Comparison of ENCODE assay signal across 30 cellular contexts in genomic region chr13:112172017-112172416, GRCh38.
"Had no signal": no experiment of that assay in that cellular context is flagged by ENCODE, and none has a peak within 500 bp of the region (broad histone marks: within the 10 kb centered on the region; RNA-seq: fewer than 3 reads in every experiment).

No MANE protein-coding gene starts in this region.

- DNase-seq: activated CD4-positive, alpha-beta memory T cell treated with anti-CD3 and anti-CD28 coated beads, Interleukin-2, amount 10 ng/mL, durations not matched to agents 7 days and 5 days; activated CD4-positive, alpha-beta T cell treated with anti-CD3 and anti-CD28 coated beads for 1 hour; activated CD4-positive, alpha-beta T cell treated with anti-CD3 and anti-CD28 coated beads for 4 hours; activated CD4-positive, alpha-beta T cell treated with anti-CD3 and anti-CD28 coated beads, Interleukin-2, amount 10 ng/mL, durations not matched to agents 7 days and 5 days; activated CD4-positive, alpha-beta T cell treated with anti-CD3 and anti-CD28 coated beads, Interleukin-2, amount 50 U/mL, for 4 hours; activated effector memory CD4-positive, alpha-beta T cell treated with anti-CD3 and anti-CD28 coated beads, Interleukin-2, amount 50 U/mL, for 16 hours; activated naive CD4-positive, alpha-beta T cell treated with anti-CD3 and anti-CD28 coated beads for 36 hours; activated naive CD8-positive, alpha-beta T cell treated with anti-CD3 and anti-CD28 coated beads for 36 hours; activated T-cell treated with anti-CD3 and anti-CD28 coated beads, Interleukin-2, amount 50 U/mL, for 1 hour; activated T-cell treated with anti-CD3 and anti-CD28 coated beads, Interleukin-2, amount 50 U/mL, for 48 hours; central memory CD4-positive, alpha-beta T cell; cerebellar nuclear complex; colonic mucosa; effector memory CD4-positive, alpha-beta T cell; erythroblast; foreskin keratinocyte; gastrocnemius medialis; T-helper 2 cell had no signal

- H3K4me3 ChIP-seq: ascending aorta, breast epithelium, cardiac muscle cell, colonic mucosa, dorsolateral prefrontal cortex, esophagus muscularis mucosa, gastrocnemius medialis had no signal

- H3K4me1 ChIP-seq: ascending aorta, breast epithelium, colonic mucosa, foreskin keratinocyte, gastrocnemius medialis had no signal

- ATAC-seq: foreskin keratinocyte, gastrocnemius medialis, WTC11 had no signal

- H3K36me3 Mint-ChIP-seq: activated naive CD4-positive, alpha-beta T cell treated with anti-CD3 and anti-CD28 coated beads, Interleukin-2, amount 50 U/mL, for 24 hours; activated naive CD8-positive, alpha-beta T cell treated with anti-CD3 and anti-CD28 coated beads for 36 hours; brain had no signal

- H3K27me3 ChIP-seq: ascending aorta, colonic mucosa, foreskin keratinocyte, gastrocnemius medialis had no signal

- H3K27me3 Mint-ChIP-seq: activated CD4-positive, alpha-beta memory T cell treated with anti-CD3 and anti-CD28 coated beads, Interleukin-2, amount 10 ng/mL, durations not matched to agents 7 days and 5 days; activated CD4-positive, alpha-beta T cell treated with anti-CD3 and anti-CD28 coated beads, Interleukin-2, amount 10 ng/mL, durations not matched to agents 7 days and 5 days; dendritic cell treated with granulocyte-macrophage colony-stimulating factor and Interleukin-4, amounts not matched to agents 40 ng/mL and 50 ng/mL, for 4 days had no signal

- H3K9me3 Mint-ChIP-seq: activated naive CD4-positive, alpha-beta T cell treated with anti-CD3 and anti-CD28 coated beads, Interleukin-2, amount 50 U/mL, for 24 hours had no signal

- H3K4me1 Mint-ChIP-seq: activated CD4-positive, alpha-beta T cell treated with anti-CD3 and anti-CD28 coated beads, Interleukin-2, amount 10 ng/mL, durations not matched to agents 7 days and 5 days; activated naive CD4-positive, alpha-beta T cell treated with anti-CD3 and anti-CD28 coated beads, Interleukin-2, amount 50 U/mL, for 24 hours; activated naive CD8-positive, alpha-beta T cell treated with anti-CD3 and anti-CD28 coated beads for 36 hours; WTC11 had no signal

- H3K4me3 Mint-ChIP-seq: activated CD4-positive, alpha-beta memory T cell treated with anti-CD3 and anti-CD28 coated beads, Interleukin-2, amount 10 ng/mL, durations not matched to agents 7 days and 5 days; activated CD4-positive, alpha-beta T cell treated with anti-CD3 and anti-CD28 coated beads, Interleukin-2, amount 10 ng/mL, durations not matched to agents 7 days and 5 days; activated naive CD4-positive, alpha-beta T cell treated with anti-CD3 and anti-CD28 coated beads for 36 hours; activated naive CD4-positive, alpha-beta T cell treated with anti-CD3 and anti-CD28 coated beads, Interleukin-2, amount 50 U/mL, for 24 hours; activated naive CD8-positive, alpha-beta T cell treated with anti-CD3 and anti-CD28 coated beads for 36 hours; activated T-helper 1 cell treated with anti-CD3 and anti-CD28 coated beads, Interleukin-12 subunit alpha, Interleukin-12 subunit beta, Interleukin-2, Interleukin-4 antibody, amounts not matched to agents 30 ng/mL and 10 ng/mL and 1 ng/mL, durations not matched to agents 14 hours and 24 hours and 36 hours; brain; dendritic cell treated with granulocyte-macrophage colony-stimulating factor and Interleukin-4, amounts not matched to agents 40 ng/mL and 50 ng/mL, for 4 days; WTC11 had no signal

- H3K27ac ChIP-seq: ascending aorta, breast epithelium, cardiac muscle cell, colonic mucosa, esophagus muscularis mucosa, foreskin keratinocyte, gastrocnemius medialis, VCaP had no signal

- H3K36me3 ChIP-seq: ascending aorta, breast epithelium, cardiac muscle cell, colonic mucosa, esophagus muscularis mucosa, gastrocnemius medialis had no signal

- H3K9me3 ChIP-seq: ascending aorta, colonic mucosa, gastrocnemius medialis had no signal

- H3K27ac Mint-ChIP-seq: activated CD4-positive, alpha-beta memory T cell treated with anti-CD3 and anti-CD28 coated beads, Interleukin-2, amount 10 ng/mL, durations not matched to agents 7 days and 5 days; activated CD4-positive, alpha-beta T cell treated with anti-CD3 and anti-CD28 coated beads, Interleukin-2, amount 10 ng/mL, durations not matched to agents 7 days and 5 days; activated naive CD4-positive, alpha-beta T cell treated with anti-CD3 and anti-CD28 coated beads for 36 hours; activated naive CD4-positive, alpha-beta T cell treated with anti-CD3 and anti-CD28 coated beads, Interleukin-2, amount 50 U/mL, for 24 hours; activated naive CD8-positive, alpha-beta T cell treated with anti-CD3 and anti-CD28 coated beads for 36 hours; activated T-helper 1 cell treated with anti-CD3 and anti-CD28 coated beads, Interleukin-12 subunit alpha, Interleukin-12 subunit beta, Interleukin-2, Interleukin-4 antibody, amounts not matched to agents 30 ng/mL and 10 ng/mL and 1 ng/mL, durations not matched to agents 14 hours and 24 hours and 36 hours; activated T-helper 2 cell treated with anti-CD3 and anti-CD28 coated beads, Interferon-gamma antibody, Interleukin-2, Interleukin-4, amounts not matched to agents 10 μg/mL and 5 μg/mL and 100 μg/mL, durations not matched to agents 14 hours and 24 hours and 36 hours; dendritic cell treated with granulocyte-macrophage colony-stimulating factor and Interleukin-4, amounts not matched to agents 40 ng/mL and 50 ng/mL, for 4 days; WTC11 had no signal
